In genomic region chr1:174652496-174653280, GRCh38 we compare ENCODE assay signal across 1 cellular context.
TF ChIP-seq lines count a peak whose summit lies in the region.

No MANE protein-coding gene starts in this region.

TF ChIP-seq in WTC11, 78 proteins besides CTCF, POLR2A, EP300 and RAD21 (continued from another document):
- TF ChIP-seq NR3C1 (CRISPR knock-in tag; conservative IDR thresholded peaks at IDR 0.05; ENCODE audit: low read depth): no peak
- no peak for TF ChIP-seq E2F4 (CRISPR knock-in tag; IDR thresholded peaks at IDR 0.05; ENCODE audit: borderline replicate concordance, low read depth)
- no peak for TF ChIP-seq ETV6 (CRISPR knock-in tag; IDR thresholded peaks at IDR 0.05)
- TF ChIP-seq CREM (CRISPR knock-in tag; IDR thresholded peaks at IDR 0.05): no peak
- TF ChIP-seq ZNF317 (CRISPR knock-in tag; IDR thresholded peaks at IDR 0.05; ENCODE audit: borderline replicate concordance, low read depth): no peak
- no peak for TF ChIP-seq ZSCAN18 (CRISPR knock-in tag; IDR thresholded peaks at IDR 0.05)
- TF ChIP-seq ELF4 (CRISPR knock-in tag; IDR thresholded peaks at IDR 0.05; ENCODE audit: low read depth): no peak
- TF ChIP-seq ERG (CRISPR knock-in tag; IDR thresholded peaks at IDR 0.05): no peak
